13 cellular contexts compared by ENCODE assay signal in the genomic region with DNA sequence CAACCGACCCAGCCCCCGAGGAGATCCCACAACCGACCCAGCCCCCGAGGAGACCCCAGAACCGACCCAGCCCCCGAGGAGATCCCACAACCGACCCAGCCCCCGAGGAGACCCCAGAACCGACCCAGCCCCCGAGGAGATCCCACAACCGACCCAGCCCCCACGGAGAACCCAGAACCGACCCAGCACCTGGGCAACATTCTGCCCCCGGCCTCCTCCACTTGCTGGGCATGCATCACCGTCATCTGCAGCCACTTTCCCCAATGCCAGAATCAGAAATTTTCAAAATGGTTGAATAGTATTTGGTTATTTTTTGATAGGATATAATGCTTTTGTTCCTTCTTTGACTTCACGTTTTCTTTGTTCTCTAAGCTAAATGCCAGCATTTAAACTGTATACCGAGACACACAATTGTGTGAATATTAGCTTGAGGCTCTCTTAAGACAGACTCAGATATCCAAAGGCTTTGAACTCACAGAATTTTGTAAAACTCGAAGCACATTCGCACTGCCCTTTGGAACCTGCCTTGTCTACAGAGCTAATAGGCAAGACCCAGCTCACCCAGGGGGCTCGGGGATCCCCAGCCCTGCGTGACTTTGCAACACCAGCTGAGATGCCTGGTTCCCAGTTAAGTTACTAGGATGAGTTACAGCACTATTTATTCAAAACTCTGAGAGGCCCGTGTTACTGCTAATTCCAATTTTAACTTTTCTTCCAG. TPM values are rescaled to one million over a fixed set of nuclear protein-coding genes. Genes with fewer than 3 reads are reported as not detected.
A peak's percentile ranks its signal among the peaks of the same experiment; 100 is the strongest.
DNase-seq lines count a peak whose midpoint lies in the region; ATAC-seq, FAIRE-seq and TF ChIP-seq lines count a peak whose summit lies in the region.
"Had no signal": no experiment of that assay in that cellular context is flagged by ENCODE, and none has a peak within 500 bp of the region (broad histone marks: within the 10 kb centered on the region; RNA-seq: fewer than 3 reads in every experiment).

No MANE protein-coding gene starts in this region.

- H3K4me1 ChIP-seq in SK-N-SH (ENCODE audit: control insufficient read depth in 1 of 2, insufficient read depth in 2 of 2, low read depth in 1 of 2, low read length in 1 of 2) (peaks cover 0 to 2% of the 10 kb centered on the region in 2 experiments; a peak in 1 of 4 replicates), Loucy (ENCODE audit: insufficient read depth, low read length, poor library complexity, severe bottlenecking) (peaks cover 91% of the 10 kb centered on the region), HepG2 (ENCODE audit: insufficient read depth, low read length) (no peaks in the 10 kb centered on the region)

- intact Hi-C loops in HepG2 (cut with micrococcal nuclease; ENCODE audit: unreplicated experiment): no loop called here

- no peaks in the 10 kb centered on the region for H3K9me3 Mint-ChIP-seq in nephron progenitor cell
- H3K9me3 Mint-ChIP-seq: dendritic cell treated with granulocyte-macrophage colony-stimulating factor and Interleukin-4, amounts not matched to agents 40 ng/mL and 50 ng/mL, for 4 days had no signal

- no TSS peak for BruUV-seq in HepG2 (replicated peaks; lab: Mats Ljungman, UMichigan)

- TF ChIP-seq POLR2A in HepG2 (IDR thresholded peaks at IDR 0.05; ENCODE audit: insufficient read depth in 1 of 2, low read depth in 2 of 2, low read length in 2 of 2): no peak

- H3K27me3 ChIP-seq in SK-N-SH (ENCODE audit: insufficient read depth): no peaks in the 10 kb centered on the region
- H3K27me3 ChIP-seq in Loucy (ENCODE audit: insufficient read depth, low read length, poor library complexity, severe bottlenecking): no peaks in the 10 kb centered on the region
- H3K27me3 ChIP-seq in HepG2 (ENCODE audit: control insufficient read depth in 1 of 2, insufficient read depth in 2 of 2, low read length in 2 of 2): peaks cover 10 to 55% of the 10 kb centered on the region in 2 experiments; a peak in 4 of 5 replicates

- H2AFZ ChIP-seq in SK-N-SH (ENCODE audit: low read depth): no peak overlapping the region
- peak overlapping the region; percentile 80 for H2AFZ ChIP-seq in Loucy (ENCODE audit: low read length)
- H2AFZ ChIP-seq in HepG2 (ENCODE audit: low read length): no peak overlapping the region

- CTCF ChIA-PET in SK-N-SH (lab: Yijun Ruan, JAX) (interaction anchor here (1.2 kb wide), 1 partner anchor 14 kb away, joined by 3 read pairs; no protein-coding TSS in a partner anchor), HepG2 (lab: Yijun Ruan, JAX; ENCODE audit: low intra/inter-chr PET ratio, low total read pairs) (no interaction called here)

- peaks cover 30% of the 10 kb centered on the region for H3K4me1 Mint-ChIP-seq in nephron progenitor cell

- 73% methylated on average over 10 of the region's 22 CpGs for WGBS in SK-N-SH (ENCODE audit: low lambda C conversion rate)
- WGBS in HepG2 (ENCODE audit: low lambda C conversion rate): 30% methylated on average over 18 of the region's 22 CpGs

- H3K36me3 ChIP-seq in SK-N-SH (replicated peaks in 1 of 2; ENCODE audit: control insufficient read depth in 1 of 2, insufficient read depth in 2 of 2, low read length in 1 of 2) (no peaks in the 10 kb centered on the region), Loucy (ENCODE audit: insufficient read depth, low read length) (no peaks in the 10 kb centered on the region), HepG2 (replicated peaks in 1 of 2; ENCODE audit: control insufficient read depth in 1 of 2, insufficient read depth in 2 of 2, low read length in 2 of 2) (no peaks in the 10 kb centered on the region)
- H3K36me3 ChIP-seq: neutrophil had no signal

- no peaks in the 10 kb centered on the region for H4K20me1 ChIP-seq in SK-N-SH (ENCODE audit: insufficient read depth)
- no peaks in the 10 kb centered on the region for H4K20me1 ChIP-seq in Loucy (ENCODE audit: insufficient read depth, low read length, poor library complexity, severe bottlenecking)
- no peaks in the 10 kb centered on the region for H4K20me1 ChIP-seq in HepG2 (ENCODE audit: insufficient read depth, low read length)

- ATAC-seq in SK-N-SH treated with all-trans-retinoic acid at 6 μM for 48 hours (no peak), HG02678 (IDR thresholded peaks at IDR 0.05; ENCODE audit: unreplicated experiment) (peak; percentile 31), HepG2 (no peak)

- no peak for TF ChIP-seq RAD21 in SK-N-SH (IDR thresholded peaks at IDR 0.05; ENCODE audit: low read length)
- TF ChIP-seq RAD21 in HepG2 (CRISPR knock-in tag; IDR thresholded peaks at IDR 0.05): no peak

- no peaks in the 10 kb centered on the region for H3K9me3 ChIP-seq in SK-N-SH
- no peaks in the 10 kb centered on the region for H3K9me3 ChIP-seq in Loucy (ENCODE audit: insufficient read depth, low read depth, low read length)
- H3K9me3 ChIP-seq in HepG2 (ENCODE audit: low read length): no peaks in the 10 kb centered on the region
- H3K9me3 ChIP-seq: neutrophil had no signal

- H3K27me3 Mint-ChIP-seq in nephron progenitor cell (ENCODE audit: low read depth, poor library complexity): peaks cover 5% of the 10 kb centered on the region

- DNase-seq in SK-N-SH (peak; percentile 5), nephron progenitor cell (no peak), HCEC 1CT (no peak), COLO668 (lab: John Stamatoyannopoulos, UW; ENCODE audit: unreplicated experiment) (no peak), HepG2 (ENCODE audit: low spot score) (no peak)
- DNase-seq: NCI-H1417 treated with DMSO at 0.1 percent for 48 hours, SIG-M5 had no signal

- no peak overlapping the region for H3K4me2 ChIP-seq in SK-N-SH
- peak overlapping the region; percentile 77 for H3K4me2 ChIP-seq in Loucy (ENCODE audit: low read depth, low read length, poor library complexity, severe bottlenecking)
- H3K4me2 ChIP-seq in HepG2 (ENCODE audit: low read depth, low read length): no peak overlapping the region

- no peaks in the 10 kb centered on the region for H3K36me3 Mint-ChIP-seq in nephron progenitor cell (ENCODE audit: low read depth)

- H3K9ac ChIP-seq in SK-N-SH: no peak overlapping the region
- peak overlapping the region; percentile 67 for H3K9ac ChIP-seq in Loucy (ENCODE audit: low read depth, low read length, poor library complexity, severe bottlenecking)
- H3K9ac ChIP-seq in HepG2 (ENCODE audit: insufficient read depth, low read depth, low read length): no peak overlapping the region

- no peak overlapping the region for H3K4me3 Mint-ChIP-seq in nephron progenitor cell
- H3K4me3 Mint-ChIP-seq: dendritic cell treated with granulocyte-macrophage colony-stimulating factor and Interleukin-4, amounts not matched to agents 40 ng/mL and 50 ng/mL, for 4 days had no signal

- H3K27ac Mint-ChIP-seq in nephron progenitor cell: peak overlapping the region; percentile 57
- H3K27ac Mint-ChIP-seq: dendritic cell treated with granulocyte-macrophage colony-stimulating factor and Interleukin-4, amounts not matched to agents 40 ng/mL and 50 ng/mL, for 4 days had no signal

- no peak for TF ChIP-seq EP300 in SK-N-SH (IDR thresholded peaks at IDR 0.05; ENCODE audit: borderline replicate concordance in 1 of 2, low read depth in 1 of 2, low read length in 1 of 2)
- TF ChIP-seq EP300 in HepG2 (IDR thresholded peaks at IDR 0.05; ENCODE audit: low read depth in 2 of 2, low read length in 2 of 2): no peak
- TF ChIP-seq EP300 in HepG2 (CRISPR knock-in tag; IDR thresholded peaks at IDR 0.05; ENCODE audit: borderline replicate concordance): no peak

- H3K9me2 ChIP-seq in SK-N-SH (no peaks in the 10 kb centered on the region), Loucy (replicated peaks; ENCODE audit: low read depth, low read length) (no peaks in the 10 kb centered on the region)

- no peak overlapping the region for H3K4me3 ChIP-seq in SK-N-SH (ENCODE audit: low read depth in 2 of 2, low read length in 1 of 2)
- peak overlapping the region; percentile 52 for H3K4me3 ChIP-seq in Loucy (ENCODE audit: low read length, poor library complexity, severe bottlenecking)
- H3K4me3 ChIP-seq in HepG2 (replicated peaks in 1 of 3; ENCODE audit: insufficient read depth in 1 of 3, low read depth in 2 of 3, low read length in 3 of 3): no peak overlapping the region

- in situ Hi-C loops in HepG2 (cut with HindIII; ENCODE audit: extremely low pct_ligation_motif_present, low pct_unique_long_range_greater_than_20kb): no loop called here

- H3K79me2 ChIP-seq in SK-N-SH (ENCODE audit: insufficient read depth) (no peaks in the 10 kb centered on the region), Loucy (ENCODE audit: insufficient read depth, low read length) (no peaks in the 10 kb centered on the region), HepG2 (ENCODE audit: insufficient read depth, low read length) (no peaks in the 10 kb centered on the region)

- no peak for FAIRE-seq in HepG2 (lab: Jason Lieb, UNC)

- POLR2A ChIA-PET in SK-N-SH (lab: Yijun Ruan, JAX) (no interaction called here), HepG2 (lab: Yijun Ruan, JAX) (no interaction called here)

- no peak for TF ChIP-seq CTCF in SK-N-SH (IDR thresholded peaks at IDR 0.05)
- no peak for TF ChIP-seq CTCF in Loucy (conservative IDR thresholded peaks at IDR 0.05; ENCODE audit: low read length)
- TF ChIP-seq CTCF in nephron progenitor cell (IDR thresholded peaks at IDR 0.05): no peak
- no peak for TF ChIP-seq CTCF in HepG2 (CRISPR knock-in tag; IDR thresholded peaks at IDR 0.05)

- no peak overlapping the region for H3K27ac ChIP-seq in SK-N-SH (ENCODE audit: low read depth in 2 of 2, low read length in 1 of 2)
- H3K27ac ChIP-seq in HepG2 (ENCODE audit: extremely low read length, insufficient read depth, low read length): no peak overlapping the region
- H3K27ac ChIP-seq: neutrophil had no signal

- H3F3A ChIP-seq in SK-N-SH (replicated peaks; ENCODE audit: insufficient read depth) (no peaks in the 10 kb centered on the region), Loucy (ENCODE audit: low read depth) (peaks cover 6% of the 10 kb centered on the region)

RNA-seq across cellular contexts. Expression of gene RASA3, which starts 15.5 kb away (rescaled TPM):
- 23.9 and 25.1 TPM in 2 replicates for polyA plus RNA-seq in SK-N-SH (2012; rRNA removed)
- 17.3 and 20.8 TPM in 2 replicates for polyA plus RNA-seq in SK-N-SH (2012; cell fraction: cytosol; rRNA removed)
- 26.8 and 31.9 TPM in 2 replicates for polyA plus RNA-seq in SK-N-SH (2012; cell fraction: nucleus; rRNA removed)
- total RNA-seq in HepG2 (2016; rRNA removed; fragmentation: Illumina TruSeq; extraction: Trizol): not detected in 2 replicates
- total RNA-seq in HepG2 (2016; cell fraction: cytosol; rRNA removed; fragmentation: Illumina TruSeq; extraction: Trizol; ENCODE audit: low read depth): not detected in 2 replicates
- 0.06 and 0.09 TPM in 2 replicates for total RNA-seq in HepG2 (2016; cell fraction: insoluble cytoplasmic fraction; rRNA removed; fragmentation: Illumina TruSeq; extraction: Trizol)
- total RNA-seq in HepG2 (2016; cell fraction: membrane; rRNA removed; fragmentation: Illumina TruSeq; extraction: Trizol): not detected in 2 replicates
- total RNA-seq in HepG2 (2016; cell fraction: nucleus; rRNA removed; fragmentation: Illumina TruSeq; extraction: Trizol): 0.09 TPM in 1 of 2 replicates, not detected in the other
- polyA plus RNA-seq in HepG2 (2011; rRNA removed): 0.05 and 0.07 TPM in 2 replicates
- 0.09 TPM in 2 replicates for polyA plus RNA-seq in HepG2 (2011; cell fraction: cytosol; rRNA removed)
- 0.14 and 0.21 TPM in 2 replicates for polyA plus RNA-seq in HepG2 (2011; cell fraction: nucleus; rRNA removed)
- polyA plus RNA-seq in HepG2 (2012): 0.04 TPM in 1 of 2 replicates, not detected in the other
- polyA plus RNA-seq in HepG2 (2016; cell fraction: cytosol; fragmentation: Illumina TruSeq; extraction: Trizol; ENCODE audit: low read depth): not detected in 2 replicates
- not detected in 2 replicates for polyA plus RNA-seq in HepG2 (2016; cell fraction: insoluble cytoplasmic fraction; fragmentation: Illumina TruSeq; extraction: Trizol; ENCODE audit: low read depth)
- polyA plus RNA-seq in HepG2 (2016; cell fraction: membrane; fragmentation: Illumina TruSeq; extraction: Trizol; ENCODE audit: low read depth): not detected in 2 replicates
- 0.11 TPM in 1 of 2 replicates, not detected in the other for polyA plus RNA-seq in HepG2 (2016; cell fraction: nucleus; fragmentation: Illumina TruSeq; extraction: Trizol; ENCODE audit: insufficient read depth, low read depth)
- polyA minus RNA-seq in HepG2 (2011; rRNA and poly(A)+ RNA removed; ENCODE audit: low replicate concordance): 0.20 and 10.0 TPM in 2 replicates
- 0.20 and 0.26 TPM in 2 replicates for polyA minus RNA-seq in HepG2 (2011; cell fraction: cytosol; rRNA and poly(A)+ RNA removed)
- polyA minus RNA-seq in HepG2 (2011; cell fraction: nucleus; rRNA and poly(A)+ RNA removed): 0.12 and 0.26 TPM in 2 replicates

RNA-seq across cellular contexts. Expression of gene CFAP97D2, which starts 31.1 kb away (rescaled TPM):
- not detected in 2 replicates for polyA plus RNA-seq in SK-N-SH (2012; rRNA removed)
- not detected in 2 replicates for polyA plus RNA-seq in SK-N-SH (2012; cell fraction: cytosol; rRNA removed)
- polyA plus RNA-seq in SK-N-SH (2012; cell fraction: nucleus; rRNA removed): not detected in 2 replicates
- total RNA-seq in HepG2 (2016; rRNA removed; fragmentation: Illumina TruSeq; extraction: Trizol): not detected in 2 replicates
- total RNA-seq in HepG2 (2016; cell fraction: cytosol; rRNA removed; fragmentation: Illumina TruSeq; extraction: Trizol; ENCODE audit: low read depth): not detected in 2 replicates
- total RNA-seq in HepG2 (2016; cell fraction: insoluble cytoplasmic fraction; rRNA removed; fragmentation: Illumina TruSeq; extraction: Trizol): not detected in 2 replicates
- total RNA-seq in HepG2 (2016; cell fraction: membrane; rRNA removed; fragmentation: Illumina TruSeq; extraction: Trizol): not detected in 2 replicates
- not detected in 2 replicates for total RNA-seq in HepG2 (2016; cell fraction: nucleus; rRNA removed; fragmentation: Illumina TruSeq; extraction: Trizol)
- not detected in 2 replicates for polyA plus RNA-seq in HepG2 (2011; rRNA removed)
- polyA plus RNA-seq in HepG2 (2011; cell fraction: cytosol; rRNA removed): not detected in 2 replicates
- not detected in 2 replicates for polyA plus RNA-seq in HepG2 (2011; cell fraction: nucleus; rRNA removed)
- polyA plus RNA-seq in HepG2 (2012): not detected in 2 replicates
- not detected in 2 replicates for polyA plus RNA-seq in HepG2 (2016; cell fraction: cytosol; fragmentation: Illumina TruSeq; extraction: Trizol; ENCODE audit: low read depth)
- not detected in 2 replicates for polyA plus RNA-seq in HepG2 (2016; cell fraction: insoluble cytoplasmic fraction; fragmentation: Illumina TruSeq; extraction: Trizol; ENCODE audit: low read depth)
- not detected in 2 replicates for polyA plus RNA-seq in HepG2 (2016; cell fraction: membrane; fragmentation: Illumina TruSeq; extraction: Trizol; ENCODE audit: low read depth)
- polyA plus RNA-seq in HepG2 (2016; cell fraction: nucleus; fragmentation: Illumina TruSeq; extraction: Trizol; ENCODE audit: insufficient read depth, low read depth): not detected in 2 replicates
- polyA minus RNA-seq in HepG2 (2011; rRNA and poly(A)+ RNA removed; ENCODE audit: low replicate concordance): not detected in 2 replicates
- not detected in 2 replicates for polyA minus RNA-seq in HepG2 (2011; cell fraction: cytosol; rRNA and poly(A)+ RNA removed)
- not detected in 2 replicates for polyA minus RNA-seq in HepG2 (2011; cell fraction: nucleus; rRNA and poly(A)+ RNA removed)
- total RNA-seq: A172 had no signal

Comparison
In these comparisons a context has a peak if more than half of its experiments do, and no peak if none do; other contexts are left out.
1. RNA of gene RASA3, which starts 15.5 kb away (polyA plus RNA-seq): 17.3 to 31.9 TPM in SK-N-SH; 0.04 to 0.21 TPM in HepG2; every median in the first group is over 10 times any median in the second.